In genomic region chr11:107963091-107963490, GRCh38 we compare ENCODE assay signal across 9 cellular contexts. TPM values are rescaled to one million over a fixed set of nuclear protein-coding genes. Genes with fewer than 3 reads are reported as not detected.
"Had no signal": no experiment of that assay in that cellular context is flagged by ENCODE, and none has a peak within 500 bp of the region (broad histone marks: within the 10 kb centered on the region; RNA-seq: fewer than 3 reads in every experiment).

No MANE protein-coding gene starts in this region.

- H3K27ac ChIP-seq: GM23248 had no signal

- H3K4me3 ChIP-seq: GM23248, GM23338, HAP-1 had no signal

- H3K4me3 Mint-ChIP-seq: GM23338, H9, HFFc6 had no signal

- H3K9me3 Mint-ChIP-seq: GM23338, H9, HFFc6 had no signal

- ATAC-seq: GM23338, HCT116 had no signal

- H3K9ac ChIP-seq: GM23248 had no signal

- H3K4me2 ChIP-seq: GM23338 had no signal

- H3K9me3 ChIP-seq: HAP-1 had no signal

- H2AFZ ChIP-seq: GM23248, GM23338 had no signal

- DNase-seq: GM23248, GOT3, H7, H9, HCEC 1CT, HFFc6 had no signal

- H3K27ac Mint-ChIP-seq: GM23338, H9, HFFc6 had no signal

- H3K4me1 ChIP-seq: HAP-1 had no signal

- H3K36me3 ChIP-seq: HAP-1 had no signal

RNA-seq across cellular contexts. Expression of gene RAB39A, which starts 34.8 kb away (rescaled TPM):
- total RNA-seq: GM23248, HFFc6 had no signal
- polyA plus RNA-seq: GM23248 had no signal
